12 cellular contexts compared by ENCODE assay signal in the genomic region with DNA sequence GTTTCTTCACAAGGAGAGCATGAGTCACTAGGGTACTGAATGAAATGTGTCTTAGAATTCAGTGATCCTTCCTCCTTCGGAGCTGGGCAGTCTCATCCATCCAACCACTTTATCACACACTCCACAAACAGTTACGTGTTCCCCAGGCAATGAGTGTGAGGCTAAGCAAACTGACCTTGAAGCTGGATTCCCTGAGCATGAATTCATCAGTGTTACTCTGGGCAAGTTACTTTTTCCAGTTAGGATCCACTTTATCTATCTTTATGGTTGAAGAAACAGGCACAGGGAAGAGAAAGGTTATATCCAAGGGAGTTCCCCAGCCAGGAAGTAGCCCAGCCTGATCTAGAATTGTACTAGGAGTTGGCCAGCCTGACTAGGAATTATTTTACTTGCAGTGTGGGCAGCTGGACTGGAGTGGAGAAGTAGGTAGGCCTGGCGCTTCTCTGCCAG. TPM values are rescaled to one million over a fixed set of nuclear protein-coding genes. Genes with fewer than 3 reads are reported as not detected.
DNase-seq lines count a peak whose midpoint lies in the region; ATAC-seq, FAIRE-seq and TF ChIP-seq lines count a peak whose summit lies in the region.
"Had no signal": no experiment of that assay in that cellular context is flagged by ENCODE, and none has a peak within 500 bp of the region (broad histone marks: within the 10 kb centered on the region; RNA-seq: fewer than 3 reads in every experiment).

No MANE protein-coding gene starts in this region.

- peaks cover 0 to 9% (median 0%) of the 10 kb centered on the region in 9 donors for H3K4me1 ChIP-seq in heart right ventricle
- H3K4me1 ChIP-seq in small intestine (ENCODE audit: control insufficient read depth in 2 of 2, insufficient read depth in 1 of 2, low read depth in 1 of 2, low read length in 1 of 2) = peaks cover 8% of the 10 kb centered on the region in 2 donors
- H3K4me1 ChIP-seq in suprapubic skin = no peaks in the 10 kb centered on the region

- DNase-seq in GM04504 (ENCODE audit: low read depth) (peak; percentile 7), amniotic stem cell (lab: John Stamatoyannopoulos, UW) (peak; percentile 79), heart right ventricle (peak in 1 of 2 donors; percentile 6), small intestine (peak; percentile 96), SIG-M5 (lab: John Stamatoyannopoulos, UW) (no peak), suprapubic skin (ENCODE audit: low spot score in 2 of 2) (no peak), glutamatergic neuron (no peak), retina (no peak)
- DNase-seq: activated T-cell treated with anti-CD3 and anti-CD28 coated beads, Interleukin-2, amount 50 U/mL, for 72 hours; erythroblast; NCI-H1930 had no signal

- no peaks in the 10 kb centered on the region for H3K9me3 Mint-ChIP-seq in glutamatergic neuron (ENCODE audit: unreplicated experiment)
- H3K9me3 Mint-ChIP-seq: activated T-cell treated with anti-CD3 and anti-CD28 coated beads, Interleukin-2, amount 50 U/mL, for 72 hours had no signal

- H3K36me3 Mint-ChIP-seq in glutamatergic neuron (ENCODE audit: unreplicated experiment) = no peaks in the 10 kb centered on the region

- TF ChIP-seq CTCF in heart right ventricle (IDR thresholded peaks at IDR 0.05) (no peak), suprapubic skin (IDR thresholded peaks at IDR 0.05) (no peak), glutamatergic neuron (IDR thresholded peaks at IDR 0.05; ENCODE audit: partially characterized antibody, unreplicated experiment) (no peak)

- no peak for TF ChIP-seq EP300 in suprapubic skin (IDR thresholded peaks at IDR 0.05)

- H3K9me3 ChIP-seq in heart right ventricle (no peaks in the 10 kb centered on the region), small intestine (ENCODE audit: control insufficient read depth, low read depth) (no peaks in the 10 kb centered on the region), suprapubic skin (no peaks in the 10 kb centered on the region)

- ATAC-seq in heart right ventricle = peak in 7 of 8 donors; percentile 38 to 91 (median 78)
- ATAC-seq: activated T-cell treated with anti-CD3 and anti-CD28 coated beads, Interleukin-2, amount 50 U/mL, for 72 hours had no signal

- 41 to 51% methylated on average over 3 of the region's 3 CpGs for WGBS in heart right ventricle, 2 donors
- 16 to 56% (median 32%) methylated on average over 3 of the region's 3 CpGs for WGBS in small intestine, 3 donors
- WGBS in suprapubic skin = 61% methylated on average over 3 of the region's 3 CpGs

- no peak for TF ChIP-seq POLR2A in suprapubic skin (IDR thresholded peaks at IDR 0.05)

- peaks cover 5% of the 10 kb centered on the region for H3K27me3 Mint-ChIP-seq in glutamatergic neuron (ENCODE audit: unreplicated experiment)

- FAIRE-seq in small intestine (lab: Jason Lieb, UNC) = no peak

- H3K27ac ChIP-seq in heart right ventricle = peak overlapping the region in 4 of 10 donors; percentile 47 to 59 (median 56)
- peak overlapping the region; percentile 72 to 98 for H3K27ac ChIP-seq in small intestine (ENCODE audit: low read depth in 1 of 2, low read length in 1 of 2)
- no peak overlapping the region for H3K27ac ChIP-seq in suprapubic skin

- H3K4me3 ChIP-seq in heart right ventricle (no peak overlapping the region), small intestine (ENCODE audit: low read depth in 1 of 2, low read length in 2 of 2) (no peak overlapping the region), suprapubic skin (no peak overlapping the region)

- H3K4me3 Mint-ChIP-seq in glutamatergic neuron (ENCODE audit: unreplicated experiment) = no peak overlapping the region
- H3K4me3 Mint-ChIP-seq: activated T-cell treated with anti-CD3 and anti-CD28 coated beads, Interleukin-2, amount 50 U/mL, for 72 hours had no signal

- H3K27me3 ChIP-seq in heart right ventricle (peaks cover 0 to 2% (median 0%) of the 10 kb centered on the region in 7 donors), small intestine (ENCODE audit: control insufficient read depth in 2 of 2, insufficient read depth in 2 of 2, low read length in 2 of 2) (no peaks in the 10 kb centered on the region), suprapubic skin (no peaks in the 10 kb centered on the region)

- H3K27ac Mint-ChIP-seq in glutamatergic neuron (ENCODE audit: unreplicated experiment) = no peak overlapping the region
- H3K27ac Mint-ChIP-seq: activated T-cell treated with anti-CD3 and anti-CD28 coated beads, Interleukin-2, amount 50 U/mL, for 72 hours had no signal

- intact Hi-C loops in heart right ventricle (cut with DNase I) = no loop called here

- no peaks in the 10 kb centered on the region for H3K4me1 Mint-ChIP-seq in glutamatergic neuron (ENCODE audit: low read depth, unreplicated experiment)

- no peaks in the 10 kb centered on the region for H3K36me3 ChIP-seq in heart right ventricle
- H3K36me3 ChIP-seq in small intestine (ENCODE audit: control insufficient read depth in 2 of 2, insufficient read depth in 2 of 2, low read length in 2 of 2) = no peaks in the 10 kb centered on the region
- H3K36me3 ChIP-seq in suprapubic skin = no peaks in the 10 kb centered on the region

RNA-seq across cellular contexts. Expression of a gene that starts 17.1 kb away (rescaled TPM):
- total RNA-seq in heart right ventricle (under 1 TPM in 4 of 10 donors, not detected in 6; 0.12 to 0.55 (median 0.33) TPM), suprapubic skin (under 1 TPM in 2 of 4 donors, not detected in 2; 0.13 to 0.23 TPM), glutamatergic neuron (ENCODE audit: unreplicated experiment) (not detected)
- polyA plus RNA-seq in heart right ventricle (under 1 TPM in 1 of 2 donors, not detected in 1; 0.37 TPM), small intestine (10 to 100 TPM; 21.7 to 83.9 (median 42.4) TPM)
- total RNA-seq: activated T-cell treated with anti-CD3 and anti-CD28 coated beads, Interleukin-2, amount 50 U/mL, for 72 hours; T-helper 1 cell treated with Interleukin-12 subunit alpha and Interleukin-12 subunit beta and Interleukin-4 antibody, amounts not matched to agents 30 ng/mL and 1 ng/mL, for 36 hours had no signal

Comparison
In these comparisons a context has a peak if more than half of its experiments do, and no peak if none do; other contexts are left out.
1. DNase-seq: peak in GM04504 (single experiment), amniotic stem cell (single experiment) and small intestine (single experiment); none in SIG-M5 (single experiment), suprapubic skin (0 of 2), glutamatergic neuron (single experiment) and retina (single experiment).